23 cellular contexts compared by ENCODE assay signal in the genomic region with DNA sequence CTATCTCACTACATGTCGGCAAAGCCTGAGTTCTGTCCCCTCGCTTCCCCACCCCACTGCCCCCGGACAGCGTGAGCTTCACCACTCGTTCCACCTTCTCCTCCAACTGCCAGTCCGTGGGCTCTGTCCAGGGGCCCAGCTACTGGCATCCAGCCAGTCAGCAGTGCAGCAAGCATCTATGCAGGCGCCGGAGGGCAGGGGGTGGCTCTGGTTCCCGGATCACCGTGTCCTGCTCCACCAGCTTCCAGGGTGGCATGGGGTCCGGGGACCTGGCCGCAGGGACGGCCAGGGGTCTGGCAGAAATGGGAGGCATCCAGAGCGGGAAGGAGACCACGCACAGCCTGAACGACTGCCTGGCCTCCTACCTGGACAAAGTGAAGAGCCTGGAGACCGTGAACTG. TPM values are rescaled to one million over a fixed set of nuclear protein-coding genes. Genes with fewer than 3 reads are reported as not detected.
A peak's percentile ranks its signal among the peaks of the same experiment; 100 is the strongest.
DNase-seq lines count a peak whose midpoint lies in the region; ATAC-seq and TF ChIP-seq lines count a peak whose summit lies in the region.
"Had no signal": no experiment of that assay in that cellular context is flagged by ENCODE, and none has a peak within 500 bp of the region (broad histone marks: within the 10 kb centered on the region; RNA-seq: fewer than 3 reads in every experiment).

No MANE protein-coding gene starts in this region.

- no peaks in the 10 kb centered on the region for H3K27me3 ChIP-seq in lung (ENCODE audit: control insufficient read depth, insufficient read depth)
- H3K27me3 ChIP-seq: BE2C, BLaER1 had no signal

- H3K36me3 ChIP-seq in lung (ENCODE audit: control insufficient read depth in 2 of 2, insufficient read depth in 2 of 2, low read length in 2 of 2), result peaks cover 0 to 3% of the 10 kb centered on the region in 2 donors
- H3K36me3 ChIP-seq: BE2C had no signal

- no peak overlapping the region for H3K4me3 ChIP-seq in lung
- H3K4me3 ChIP-seq: BLaER1 had no signal

- CTCF ChIA-PET in activated CD4-positive, alpha-beta T cell treated with anti-CD3 and anti-CD28 coated beads, Interleukin-2, amount 10 ng/mL, durations not matched to agents 7 days and 5 days (lab: Charles Lee), result interaction anchor here (1.0 kb wide), 1 partner anchor 10 kb away, joined by 3 read pairs; no protein-coding TSS in a partner anchor
- CTCF ChIA-PET in activated naive CD4-positive, alpha-beta T cell treated with anti-CD3 and anti-CD28 coated beads for 36 hours (lab: Charles Lee), result no interaction called here

- POLR2A ChIA-PET in activated CD4-positive, alpha-beta T cell treated with anti-CD3 and anti-CD28 coated beads, Interleukin-2, amount 10 ng/mL, durations not matched to agents 7 days and 5 days (lab: Charles Lee), result no interaction called here

- no peak for TF ChIP-seq CTCF in lung (IDR thresholded peaks at IDR 0.05; ENCODE audit: control extremely low read depth, extremely low read depth)

- intact Hi-C loops in activated naive CD4-positive, alpha-beta T cell treated with anti-CD3 and anti-CD28 coated beads for 36 hours (cut with micrococcal nuclease), result no loop called here

- no peak overlapping the region for H3K27ac ChIP-seq in lung (ENCODE audit: low read depth in 1 of 2, low read length in 1 of 2)
- H3K27ac ChIP-seq: BLaER1 had no signal

- no peaks in the 10 kb centered on the region for H3K4me1 ChIP-seq in lung (ENCODE audit: control insufficient read depth in 2 of 2, insufficient read depth in 2 of 2, low read length in 2 of 2)
- H3K4me1 ChIP-seq: BE2C, BLaER1 had no signal

- H3K27ac Mint-ChIP-seq in activated CD4-positive, alpha-beta T cell treated with anti-CD3 and anti-CD28 coated beads, Interleukin-2, amount 10 ng/mL, durations not matched to agents 7 days and 5 days, result peak overlapping the region; percentile 80
- H3K27ac Mint-ChIP-seq in activated T-helper 17 cell treated with anti-CD3 and anti-CD28 coated beads, Interleukin-2, amount 50 U/mL, for 72 hours, result peak overlapping the region; percentile 32
- no peak overlapping the region for H3K27ac Mint-ChIP-seq in activated naive CD4-positive, alpha-beta T cell treated with anti-CD3 and anti-CD28 coated beads for 36 hours
- H3K27ac Mint-ChIP-seq: CD14-positive monocyte; CD4-positive, alpha-beta memory T cell; CD8-positive, alpha-beta memory T cell had no signal

- no peak overlapping the region for H3K4me3 Mint-ChIP-seq in activated CD4-positive, alpha-beta T cell treated with anti-CD3 and anti-CD28 coated beads, Interleukin-2, amount 10 ng/mL, durations not matched to agents 7 days and 5 days
- no peak overlapping the region for H3K4me3 Mint-ChIP-seq in activated T-helper 17 cell treated with anti-CD3 and anti-CD28 coated beads, Interleukin-2, amount 50 U/mL, for 72 hours
- no peak overlapping the region for H3K4me3 Mint-ChIP-seq in activated naive CD4-positive, alpha-beta T cell treated with anti-CD3 and anti-CD28 coated beads for 36 hours
- H3K4me3 Mint-ChIP-seq: CD14-positive monocyte; CD4-positive, CD25-positive, alpha-beta regulatory T cell; CD8-positive, alpha-beta memory T cell had no signal

- peaks cover 7% of the 10 kb centered on the region for H3K9me3 Mint-ChIP-seq in activated CD4-positive, alpha-beta T cell treated with anti-CD3 and anti-CD28 coated beads, Interleukin-2, amount 10 ng/mL, durations not matched to agents 7 days and 5 days
- H3K9me3 Mint-ChIP-seq in activated T-helper 17 cell treated with anti-CD3 and anti-CD28 coated beads, Interleukin-2, amount 50 U/mL, for 72 hours, result no peaks in the 10 kb centered on the region
- peaks cover 4% of the 10 kb centered on the region for H3K9me3 Mint-ChIP-seq in activated naive CD4-positive, alpha-beta T cell treated with anti-CD3 and anti-CD28 coated beads for 36 hours

- 91 to 95% methylated on average over 17 of the region's 17 CpGs for WGBS in lung, 2 donors

- H3K9me3 ChIP-seq in lung (ENCODE audit: control insufficient read depth in 2 of 2, insufficient read depth in 1 of 2, low read length in 1 of 2), result peaks cover 0 to 2% of the 10 kb centered on the region in 2 donors
- H3K9me3 ChIP-seq: BE2C had no signal

- H3K4me1 Mint-ChIP-seq in activated CD4-positive, alpha-beta T cell treated with anti-CD3 and anti-CD28 coated beads, Interleukin-2, amount 10 ng/mL, durations not matched to agents 7 days and 5 days, result peaks cover 17% of the 10 kb centered on the region
- H3K4me1 Mint-ChIP-seq in activated T-helper 17 cell treated with anti-CD3 and anti-CD28 coated beads, Interleukin-2, amount 50 U/mL, for 72 hours, result peaks cover 19% of the 10 kb centered on the region
- peaks cover 15% of the 10 kb centered on the region for H3K4me1 Mint-ChIP-seq in activated naive CD4-positive, alpha-beta T cell treated with anti-CD3 and anti-CD28 coated beads for 36 hours (ENCODE audit: low read depth)
- H3K4me1 Mint-ChIP-seq: CD14-positive monocyte had no signal

- no peak for ATAC-seq in activated T-helper 17 cell treated with anti-CD3 and anti-CD28 coated beads, Interleukin-2, amount 50 U/mL, for 72 hours (replicated peaks)
- ATAC-seq in lung (ENCODE audit: insufficient read depth, low FRiP score), result no peak

- DNase-seq in activated CD4-positive, alpha-beta T cell treated with anti-CD3 and anti-CD28 coated beads, Interleukin-2, amount 10 ng/mL, durations not matched to agents 7 days and 5 days, result no peak
- DNase-seq in activated CD4-positive, alpha-beta T cell treated with anti-CD3 and anti-CD28 coated beads, Interleukin-2, amount 50 U/mL, for 48 hours, result no peak
- DNase-seq in lung (ENCODE audit: low spot score), result peak; percentile 22
- no peak for DNase-seq in activated naive CD4-positive, alpha-beta T cell treated with anti-CD3 and anti-CD28 coated beads for 36 hours
- no peak for DNase-seq in GM03348 (ENCODE audit: low spot score)
- DNase-seq: 8988T; ACHN; BE2C; C1 segment of cervical spinal cord; CD4-positive, alpha-beta memory T cell; CD4-positive, CD25-positive, alpha-beta regulatory T cell; CD8-positive, alpha-beta memory T cell; COR-L47; DMS 273 treated with DMSO at 0.1 percent for 48 hours; DMS153; DMS53; DMS79; DND-41; EL; GDM1 had no signal

- H3K36me3 Mint-ChIP-seq in activated CD4-positive, alpha-beta T cell treated with anti-CD3 and anti-CD28 coated beads, Interleukin-2, amount 10 ng/mL, durations not matched to agents 7 days and 5 days (ENCODE audit: low read depth), result peaks cover 10% of the 10 kb centered on the region
- peaks cover 6% of the 10 kb centered on the region for H3K36me3 Mint-ChIP-seq in activated T-helper 17 cell treated with anti-CD3 and anti-CD28 coated beads, Interleukin-2, amount 50 U/mL, for 72 hours (ENCODE audit: low read depth)
- peaks cover 7% of the 10 kb centered on the region for H3K36me3 Mint-ChIP-seq in activated naive CD4-positive, alpha-beta T cell treated with anti-CD3 and anti-CD28 coated beads for 36 hours (ENCODE audit: low read depth)
- H3K36me3 Mint-ChIP-seq: CD14-positive monocyte had no signal

- H3K27me3 Mint-ChIP-seq in activated CD4-positive, alpha-beta T cell treated with anti-CD3 and anti-CD28 coated beads, Interleukin-2, amount 10 ng/mL, durations not matched to agents 7 days and 5 days, result no peaks in the 10 kb centered on the region
- no peaks in the 10 kb centered on the region for H3K27me3 Mint-ChIP-seq in activated T-helper 17 cell treated with anti-CD3 and anti-CD28 coated beads, Interleukin-2, amount 50 U/mL, for 72 hours
- no peaks in the 10 kb centered on the region for H3K27me3 Mint-ChIP-seq in activated naive CD4-positive, alpha-beta T cell treated with anti-CD3 and anti-CD28 coated beads for 36 hours (ENCODE audit: low read depth)
- H3K27me3 Mint-ChIP-seq: CD4-positive, alpha-beta memory T cell had no signal

RNA-seq across cellular contexts. Expression of a gene that starts 20.4 kb away (rescaled TPM):
- total RNA-seq in activated CD4-positive, alpha-beta T cell treated with anti-CD3 and anti-CD28 coated beads, Interleukin-2, amount 10 ng/mL, durations not matched to agents 7 days and 5 days, result 1 to 10 TPM; 5.9 to 6.5 TPM
- 1 to 10 TPM; 5.2 to 7.2 TPM for total RNA-seq in activated T-helper 17 cell treated with anti-CD3 and anti-CD28 coated beads, Interleukin-2, amount 50 U/mL, for 72 hours
- 10 to 100 TPM; 15.2 to 17.0 TPM for total RNA-seq in lung
- 10 to 100 TPM; 16.6 to 24.5 TPM for polyA plus RNA-seq in lung
- total RNA-seq in activated naive CD4-positive, alpha-beta T cell treated with anti-CD3 and anti-CD28 coated beads for 36 hours, result 10 to 100 TPM; 16.0 to 19.1 TPM
